In the genomic region with DNA sequence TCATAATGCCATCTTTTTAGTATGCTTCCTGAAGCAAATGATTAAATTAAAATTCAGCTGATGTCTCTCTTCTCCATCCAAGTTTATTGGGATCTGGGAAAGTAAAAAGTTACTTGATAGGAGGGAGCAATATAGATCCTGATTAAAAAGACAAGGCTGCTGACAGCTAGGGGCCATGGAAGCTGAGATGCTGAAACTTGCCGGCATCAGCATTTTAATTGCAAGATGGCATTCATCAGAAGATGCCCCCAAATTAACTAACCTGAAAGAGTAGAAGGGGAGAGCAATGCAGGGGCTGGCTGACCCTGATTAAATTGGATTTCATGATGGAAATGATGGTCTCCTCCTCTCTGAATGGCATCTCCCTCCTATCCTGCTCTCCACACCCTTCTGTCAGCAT, we compare ENCODE assay signal across 30 cellular contexts. TPM values are rescaled to one million over a fixed set of nuclear protein-coding genes. Genes with fewer than 3 reads are reported as not detected.
A peak's percentile ranks its signal among the peaks of the same experiment; 100 is the strongest.
DNase-seq lines count a peak whose midpoint lies in the region; ATAC-seq, FAIRE-seq and TF ChIP-seq lines count a peak whose summit lies in the region.
"Had no signal": no experiment of that assay in that cellular context is flagged by ENCODE, and none has a peak within 500 bp of the region (broad histone marks: within the 10 kb centered on the region; RNA-seq: fewer than 3 reads in every experiment).

No MANE protein-coding gene starts in this region.

- POLR2A ChIA-PET in HepG2 (lab: Yijun Ruan, JAX), result no interaction called here

- H3K4me2 ChIP-seq in HepG2 (ENCODE audit: low read depth, low read length), result no peak overlapping the region
- H3K4me2 ChIP-seq in Karpas-422 (ENCODE audit: low read depth, low read length, poor library complexity, severe bottlenecking), result no peak overlapping the region
- H3K4me2 ChIP-seq: BLaER1 had no signal

- H3K27me3 ChIP-seq in HepG2 (ENCODE audit: control insufficient read depth in 1 of 2, insufficient read depth in 2 of 2, low read length in 2 of 2) (no peaks in the 10 kb centered on the region), right lobe of liver (no peaks in the 10 kb centered on the region), Karpas-422 (ENCODE audit: low read length) (no peaks in the 10 kb centered on the region)
- H3K27me3 ChIP-seq: BE2C, BLaER1 had no signal

- TF ChIP-seq POLR2A in HepG2 (IDR thresholded peaks at IDR 0.05; ENCODE audit: insufficient read depth in 1 of 2, low read depth in 2 of 2, low read length in 2 of 2) (no peak), right lobe of liver (IDR thresholded peaks at IDR 0.05) (no peak)

- H3K9ac ChIP-seq in HepG2 (ENCODE audit: insufficient read depth, low read depth, low read length) (no peak overlapping the region), Karpas-422 (ENCODE audit: low read length) (no peak overlapping the region)
- H3K9ac ChIP-seq: BLaER1 had no signal

- H4K20me1 ChIP-seq in HepG2 (ENCODE audit: insufficient read depth, low read length) (no peaks in the 10 kb centered on the region), Karpas-422 (ENCODE audit: insufficient read depth, low read depth, low read length) (no peaks in the 10 kb centered on the region)
- H4K20me1 ChIP-seq: BLaER1 had no signal

- no peaks in the 10 kb centered on the region for H3K9me2 ChIP-seq in Karpas-422 (replicated peaks; ENCODE audit: insufficient read depth, low read length)

- no peak overlapping the region for H3K27ac ChIP-seq in HepG2 (ENCODE audit: extremely low read length, insufficient read depth, low read length)
- H3K27ac ChIP-seq in right lobe of liver, result no peak overlapping the region
- H3K27ac ChIP-seq in Karpas-422 (ENCODE audit: low read length), result no peak overlapping the region
- H3K27ac ChIP-seq: 22Rv1, BLaER1 had no signal

- no peak overlapping the region for H3K4me3 ChIP-seq in HepG2 (replicated peaks in 1 of 3; ENCODE audit: insufficient read depth in 1 of 3, low read depth in 2 of 3, low read length in 3 of 3)
- H3K4me3 ChIP-seq in right lobe of liver, result no peak overlapping the region
- no peak overlapping the region for H3K4me3 ChIP-seq in Karpas-422 (ENCODE audit: low read length)
- H3K4me3 ChIP-seq: BLaER1, GM12878 had no signal

- intact Hi-C loops in HepG2 (cut with micrococcal nuclease; ENCODE audit: unreplicated experiment) (no loop called here), right lobe of liver (cut with DNase I) (no loop called here)

- TF ChIP-seq EP300 in HepG2 (IDR thresholded peaks at IDR 0.05; ENCODE audit: low read depth in 2 of 2, low read length in 2 of 2) (no peak), HepG2 (CRISPR knock-in tag; IDR thresholded peaks at IDR 0.05; ENCODE audit: borderline replicate concordance) (no peak)

- TF ChIP-seq CTCF in HepG2 (CRISPR knock-in tag; IDR thresholded peaks at IDR 0.05) (no peak), right lobe of liver (IDR thresholded peaks at IDR 0.05) (no peak)

- no peak for FAIRE-seq in HepG2 (lab: Jason Lieb, UNC)
- FAIRE-seq: GM12878, GM12892, GM18507, GM19239 had no signal

- no peak overlapping the region for H2AFZ ChIP-seq in HepG2 (ENCODE audit: low read length)
- H2AFZ ChIP-seq in Karpas-422 (ENCODE audit: low read length), result no peak overlapping the region

- H3K36me3 ChIP-seq in HepG2 (replicated peaks in 1 of 2; ENCODE audit: control insufficient read depth in 1 of 2, insufficient read depth in 2 of 2, low read length in 2 of 2) (no peaks in the 10 kb centered on the region), right lobe of liver (no peaks in the 10 kb centered on the region), Karpas-422 (ENCODE audit: insufficient read depth, low read length) (no peaks in the 10 kb centered on the region)
- H3K36me3 ChIP-seq: BE2C, BLaER1 had no signal

- H3K9me3 ChIP-seq in HepG2 (ENCODE audit: low read length) (no peaks in the 10 kb centered on the region), right lobe of liver (no peaks in the 10 kb centered on the region), Karpas-422 (ENCODE audit: low read length) (no peaks in the 10 kb centered on the region)
- H3K9me3 ChIP-seq: BE2C, BLaER1 had no signal

- TF ChIP-seq RAD21 in HepG2 (CRISPR knock-in tag; IDR thresholded peaks at IDR 0.05), result no peak

- BruUV-seq in HepG2 (replicated peaks; lab: Mats Ljungman, UMichigan), result no TSS peak

- in situ Hi-C loops in HepG2 (cut with HindIII; ENCODE audit: extremely low pct_ligation_motif_present, low pct_unique_long_range_greater_than_20kb), result loop anchor here (25.0 kb wide), 1 partner anchor 966 kb away; the partner anchor contains the start of genes ASTE1 and NEK11

- DNase-seq in HepG2 (ENCODE audit: low spot score), result no peak
- DNase-seq in right lobe of liver, result no peak
- peak; percentile 29 for DNase-seq in Karpas-422
- no peak for DNase-seq in NCI-H2171 treated with DMSO at 0.1 percent for 48 hours (lab: John Stamatoyannopoulos, UW)
- DNase-seq: ACHN; BE2C; C1 segment of cervical spinal cord; CD4-positive, alpha-beta memory T cell; CD4-positive, CD25-positive, alpha-beta regulatory T cell; CD8-positive, alpha-beta memory T cell; COR-L47; DMS 273 treated with DMSO at 0.1 percent for 48 hours; DMS153; DMS53; DMS79; DND-41; EL; GDM1 had no signal

- WGBS in HepG2 (ENCODE audit: low lambda C conversion rate), result 0% methylated on average over 1 of the region's 1 CpG
- WGBS in right lobe of liver (ENCODE audit: insufficient coverage, low coverage, low lambda C conversion rate, missing lambda C conversion rate), result 80% methylated on average over 1 of the region's 1 CpG

- CTCF ChIA-PET in HepG2 (lab: Yijun Ruan, JAX; ENCODE audit: low intra/inter-chr PET ratio, low total read pairs), result no interaction called here

- ATAC-seq in HepG2, result no peak
- ATAC-seq in right lobe of liver, result no peak
- ATAC-seq in HG03342 (IDR thresholded peaks at IDR 0.05; ENCODE audit: unreplicated experiment), result no peak
- ATAC-seq: GM12878 had no signal

- H3K4me1 ChIP-seq in HepG2 (ENCODE audit: insufficient read depth, low read length) (no peaks in the 10 kb centered on the region), right lobe of liver (no peaks in the 10 kb centered on the region), Karpas-422 (ENCODE audit: low read length) (no peaks in the 10 kb centered on the region)
- H3K4me1 ChIP-seq: BLaER1 had no signal

- no peaks in the 10 kb centered on the region for H3K79me2 ChIP-seq in HepG2 (ENCODE audit: insufficient read depth, low read length)
- H3K79me2 ChIP-seq in Karpas-422 (ENCODE audit: low read length), result no peaks in the 10 kb centered on the region

TF ChIP-seq in HepG2, 621 proteins besides CTCF, POLR2A, EP300 and RAD21:
- TF ChIP-seq ZBTB7B (CRISPR knock-in tag; IDR thresholded peaks at IDR 0.05), result no peak
- TF ChIP-seq MAFK (conservative IDR thresholded peaks at IDR 0.05 in 1 of 2, IDR thresholded peaks at IDR 0.05 in 1 of 2; ENCODE audit: low read length in 2 of 2), result peak; percentile 19 to 44; a peak in 3 of 4 replicates
- peak; percentile 24; the same call in 1 of the 2 replicates for TF ChIP-seq MAFF (IDR thresholded peaks at IDR 0.05; ENCODE audit: low read depth, low read length)

RNA-seq across cellular contexts. Expression of gene CPNE4, which starts 31.1 kb away (rescaled TPM):
- total RNA-seq in HepG2 (2016; rRNA removed; fragmentation: Illumina TruSeq; extraction: Trizol), result not detected in 2 replicates
- total RNA-seq in HepG2 (2016; cell fraction: cytosol; rRNA removed; fragmentation: Illumina TruSeq; extraction: Trizol; ENCODE audit: low read depth), result not detected in 2 replicates
- total RNA-seq in HepG2 (2016; cell fraction: insoluble cytoplasmic fraction; rRNA removed; fragmentation: Illumina TruSeq; extraction: Trizol), result not detected in 2 replicates
- not detected in 2 replicates for total RNA-seq in HepG2 (2016; cell fraction: membrane; rRNA removed; fragmentation: Illumina TruSeq; extraction: Trizol)
- not detected in 2 replicates for total RNA-seq in HepG2 (2016; cell fraction: nucleus; rRNA removed; fragmentation: Illumina TruSeq; extraction: Trizol)
- polyA plus RNA-seq in HepG2 (2011; rRNA removed), result not detected in 2 replicates
- not detected in 2 replicates for polyA plus RNA-seq in HepG2 (2011; cell fraction: cytosol; rRNA removed)
- polyA plus RNA-seq in HepG2 (2011; cell fraction: nucleus; rRNA removed), result not detected in 2 replicates
- not detected in 2 replicates for polyA plus RNA-seq in HepG2 (2012)
- polyA plus RNA-seq in HepG2 (2016; cell fraction: cytosol; fragmentation: Illumina TruSeq; extraction: Trizol; ENCODE audit: low read depth), result not detected in 2 replicates
- not detected in 2 replicates for polyA plus RNA-seq in HepG2 (2016; cell fraction: insoluble cytoplasmic fraction; fragmentation: Illumina TruSeq; extraction: Trizol; ENCODE audit: low read depth)
- not detected in 2 replicates for polyA plus RNA-seq in HepG2 (2016; cell fraction: membrane; fragmentation: Illumina TruSeq; extraction: Trizol; ENCODE audit: low read depth)
- polyA plus RNA-seq in HepG2 (2016; cell fraction: nucleus; fragmentation: Illumina TruSeq; extraction: Trizol; ENCODE audit: insufficient read depth, low read depth), result not detected in 2 replicates
- 0.07 TPM in 1 of 2 replicates, not detected in the other for polyA minus RNA-seq in HepG2 (2011; rRNA and poly(A)+ RNA removed; ENCODE audit: low replicate concordance)
- polyA minus RNA-seq in HepG2 (2011; cell fraction: cytosol; rRNA and poly(A)+ RNA removed), result not detected in 2 replicates
- not detected in 2 replicates for polyA minus RNA-seq in HepG2 (2011; cell fraction: nucleus; rRNA and poly(A)+ RNA removed)
- total RNA-seq in right lobe of liver, result not detected
- not detected in 2 replicates for total RNA-seq in Karpas-422 (2014; rRNA removed; shearing (Covaris generic); ENCODE audit: low replicate concordance)
- total RNA-seq: A172; CD4-positive, alpha-beta memory T cell; CD4-positive, CD25-positive, alpha-beta regulatory T cell; CD8-positive, alpha-beta memory T cell; Daoy; G401 had no signal
- polyA plus RNA-seq: AG04450; CD14-positive monocyte; CD4-positive, alpha-beta memory T cell; CD4-positive, CD25-positive, alpha-beta regulatory T cell; CD8-positive, alpha-beta memory T cell had no signal
